2 cellular contexts compared by ENCODE assay signal in the genomic region with DNA sequence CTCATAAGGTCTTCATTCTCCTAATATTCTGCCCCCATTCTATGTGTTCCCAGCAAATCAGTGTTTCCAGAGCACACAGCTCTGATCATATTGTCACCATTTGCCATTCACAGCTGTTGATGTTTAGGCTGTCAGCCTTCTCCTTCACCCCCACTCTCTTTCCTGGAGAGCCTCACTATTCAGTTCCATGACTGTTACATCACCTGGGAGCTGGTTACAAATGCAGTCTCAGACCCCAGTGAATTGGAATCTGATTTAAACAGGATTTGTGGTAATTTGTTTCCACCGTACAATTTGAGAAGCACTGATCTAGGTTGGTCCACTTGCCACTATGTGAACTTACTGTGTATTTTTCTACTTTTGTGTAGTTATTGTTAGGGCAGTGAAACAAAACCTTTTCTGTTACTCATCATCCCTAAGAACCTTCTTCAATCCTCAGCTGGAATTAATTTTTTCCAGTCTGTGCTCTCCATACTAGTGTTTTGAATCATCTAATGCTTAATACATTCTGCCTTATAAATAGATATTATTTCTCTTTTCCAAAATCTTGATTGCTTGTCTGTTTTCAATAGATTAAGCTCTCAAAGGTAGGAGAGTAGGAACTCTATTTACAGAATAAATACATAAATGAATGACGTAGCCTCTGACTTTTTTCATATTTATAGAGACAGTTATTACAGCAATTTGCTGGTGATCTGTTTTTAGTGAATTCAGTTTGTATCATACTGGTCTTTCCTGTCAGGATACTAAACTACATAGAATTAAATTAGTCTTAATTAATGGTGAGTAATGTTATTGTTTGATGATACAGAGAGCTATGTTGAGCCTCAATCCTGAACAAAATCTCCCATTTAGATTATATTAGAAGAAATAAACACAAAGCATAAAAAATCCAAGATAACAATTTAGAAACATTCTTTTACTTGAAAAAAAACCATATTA.
TF ChIP-seq lines count a peak whose summit lies in the region.

No MANE protein-coding gene starts in this region.

TF ChIP-seq in IMR-90, 13 proteins besides CTCF, POLR2A, EP300 and RAD21:
- TF ChIP-seq RFX5 (IDR thresholded peaks at IDR 0.05; ENCODE audit: low read depth, low read length) (no peak), MAFK (IDR thresholded peaks at IDR 0.05; ENCODE audit: low read depth, low read length) (no peak), BHLHE40 (IDR thresholded peaks at IDR 0.05; ENCODE audit: low read depth, low read length) (no peak), NFE2L2 (IDR thresholded peaks at IDR 0.05; ENCODE audit: low read depth, low read length) (no peak), CEBPB (IDR thresholded peaks at IDR 0.05; ENCODE audit: low read depth, low read length) (no peak), SMC3 (IDR thresholded peaks at IDR 0.05; ENCODE audit: low read depth, low read length) (no peak)
- TF ChIP-seq, protein P1, sequence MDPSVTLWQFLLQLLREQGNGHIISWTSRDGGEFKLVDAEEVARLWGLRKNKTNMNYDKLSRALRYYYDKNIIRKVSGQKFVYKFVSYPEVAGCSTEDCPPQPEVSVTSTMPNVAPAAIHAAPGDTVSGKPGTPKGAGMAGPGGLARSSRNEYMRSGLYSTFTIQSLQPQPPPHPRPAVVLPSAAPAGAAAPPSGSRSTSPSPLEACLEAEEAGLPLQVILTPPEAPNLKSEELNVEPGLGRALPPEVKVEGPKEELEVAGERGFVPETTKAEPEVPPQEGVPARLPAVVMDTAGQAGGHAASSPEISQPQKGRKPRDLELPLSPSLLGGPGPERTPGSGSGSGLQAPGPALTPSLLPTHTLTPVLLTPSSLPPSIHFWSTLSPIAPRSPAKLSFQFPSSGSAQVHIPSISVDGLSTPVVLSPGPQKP (IDR thresholded peaks at IDR 0.05; ENCODE audit: borderline replicate concordance, low read depth, low read length), result no peak

TF ChIP-seq in neural cell, 6 proteins besides CTCF, POLR2A, EP300 and RAD21:
- TF ChIP-seq, protein P2, sequence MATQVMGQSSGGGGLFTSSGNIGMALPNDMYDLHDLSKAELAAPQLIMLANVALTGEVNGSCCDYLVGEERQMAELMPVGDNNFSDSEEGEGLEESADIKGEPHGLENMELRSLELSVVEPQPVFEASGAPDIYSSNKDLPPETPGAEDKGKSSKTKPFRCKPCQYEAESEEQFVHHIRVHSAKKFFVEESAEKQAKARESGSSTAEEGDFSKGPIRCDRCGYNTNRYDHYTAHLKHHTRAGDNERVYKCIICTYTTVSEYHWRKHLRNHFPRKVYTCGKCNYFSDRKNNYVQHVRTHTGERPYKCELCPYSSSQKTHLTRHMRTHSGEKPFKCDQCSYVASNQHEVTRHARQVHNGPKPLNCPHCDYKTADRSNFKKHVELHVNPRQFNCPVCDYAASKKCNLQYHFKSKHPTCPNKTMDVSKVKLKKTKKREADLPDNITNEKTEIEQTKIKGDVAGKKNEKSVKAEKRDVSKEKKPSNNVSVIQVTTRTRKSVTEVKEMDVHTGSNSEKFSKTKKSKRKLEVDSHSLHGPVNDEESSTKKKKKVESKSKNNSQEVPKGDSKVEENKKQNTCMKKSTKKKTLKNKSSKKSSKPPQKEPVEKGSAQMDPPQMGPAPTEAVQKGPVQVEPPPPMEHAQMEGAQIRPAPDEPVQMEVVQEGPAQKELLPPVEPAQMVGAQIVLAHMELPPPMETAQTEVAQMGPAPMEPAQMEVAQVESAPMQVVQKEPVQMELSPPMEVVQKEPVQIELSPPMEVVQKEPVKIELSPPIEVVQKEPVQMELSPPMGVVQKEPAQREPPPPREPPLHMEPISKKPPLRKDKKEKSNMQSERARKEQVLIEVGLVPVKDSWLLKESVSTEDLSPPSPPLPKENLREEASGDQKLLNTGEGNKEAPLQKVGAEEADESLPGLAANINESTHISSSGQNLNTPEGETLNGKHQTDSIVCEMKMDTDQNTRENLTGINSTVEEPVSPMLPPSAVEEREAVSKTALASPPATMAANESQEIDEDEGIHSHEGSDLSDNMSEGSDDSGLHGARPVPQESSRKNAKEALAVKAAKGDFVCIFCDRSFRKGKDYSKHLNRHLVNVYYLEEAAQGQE (IDR thresholded peaks at IDR 0.05; ENCODE audit: borderline replicate concordance), result no peak
- TF ChIP-seq MXI1 (conservative IDR thresholded peaks at IDR 0.05; ENCODE audit: poor library complexity, severe bottlenecking), result no peak
- peak; percentile 20 for TF ChIP-seq POLR2AphosphoS5 (IDR thresholded peaks at IDR 0.05)
- no peak for TF ChIP-seq TAF1 (IDR thresholded peaks at IDR 0.05; ENCODE audit: low read depth)
- no peak for TF ChIP-seq EZH2 (IDR thresholded peaks at IDR 0.05; ENCODE audit: borderline replicate concordance, insufficient read depth, low read length, poor library complexity, severe bottlenecking)
